In the genomic region with DNA sequence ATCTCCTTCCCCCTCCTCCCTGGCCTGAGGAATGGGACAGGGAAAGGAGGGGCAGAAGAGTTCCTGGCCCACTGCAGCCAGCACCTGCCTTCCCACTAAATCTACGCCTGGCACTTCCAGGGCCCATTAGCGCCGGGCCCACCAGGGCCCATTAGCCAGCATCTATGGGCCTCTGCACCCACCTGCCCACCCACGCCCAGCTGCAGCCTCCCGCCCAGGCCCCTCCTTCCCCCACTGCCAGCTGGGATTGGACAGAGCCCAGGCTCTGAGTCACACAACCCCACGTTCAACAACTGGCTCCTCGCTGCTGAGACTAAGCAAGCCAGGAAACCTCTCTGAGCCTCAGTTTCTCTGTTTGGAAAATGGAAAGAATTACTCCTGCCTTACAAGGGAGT, we compare ENCODE assay signal across 11 cellular contexts. TPM values are rescaled to one million over a fixed set of nuclear protein-coding genes. Genes with fewer than 3 reads are reported as not detected.
DNase-seq lines count a peak whose midpoint lies in the region; ATAC-seq and TF ChIP-seq lines count a peak whose summit lies in the region.
"Had no signal": no experiment of that assay in that cellular context is flagged by ENCODE, and none has a peak within 500 bp of the region (broad histone marks: within the 10 kb centered on the region; RNA-seq: fewer than 3 reads in every experiment).

No MANE protein-coding gene starts in this region.

- intact Hi-C loops in Right ventricle myocardium inferior (cut with DNase I), result no loop called here
- intact Hi-C loops in left ventricle myocardium inferior (cut with micrococcal nuclease), result no loop called here

- no peak for TF ChIP-seq CTCF in left ventricle myocardium inferior (IDR thresholded peaks at IDR 0.05; ENCODE audit: borderline replicate concordance)
- no peak for TF ChIP-seq CTCF in foreskin fibroblast (IDR thresholded peaks at IDR 0.05; ENCODE audit: low read depth, low read length)

- ATAC-seq in Right ventricle myocardium inferior (no peak), HG03439 (IDR thresholded peaks at IDR 0.05; ENCODE audit: unreplicated experiment) (no peak)

- H3K27ac ChIP-seq in left ventricle myocardium inferior (replicated peaks), result no peak overlapping the region

- peaks cover 97% of the 10 kb centered on the region for H3K27me3 ChIP-seq in left ventricle myocardium inferior (ENCODE audit: low read depth)

- peaks cover 8% of the 10 kb centered on the region for H3K4me1 ChIP-seq in left ventricle myocardium inferior

- H3K36me3 ChIP-seq in left ventricle myocardium inferior, result no peaks in the 10 kb centered on the region

- H3K4me3 ChIP-seq in left ventricle myocardium inferior (no peak overlapping the region), foreskin fibroblast (ENCODE audit: low read depth in 1 of 2, low read length in 2 of 2) (no peak overlapping the region)
- H3K4me3 ChIP-seq: GM23338 had no signal

- DNase-seq in Right ventricle myocardium inferior (ENCODE audit: missing footprints) (peak; percentile 40), left ventricle myocardium inferior (no peak), SW480 (ENCODE audit: low spot score) (peak; percentile 46), foreskin fibroblast (peak; percentile 62 to 84), HuH-7 (ENCODE audit: low spot score) (no peak), GF-D8 (lab: John Stamatoyannopoulos, UW) (no peak)
- DNase-seq in stimulated activated CD4-positive, alpha-beta T cell treated with anti-CD3 and anti-CD28 coated beads, Interleukin-4, amount 100 ng/mL, for 24 hours, result no peak
- DNase-seq: aorta had no signal

- H3K9me3 ChIP-seq in left ventricle myocardium inferior (replicated peaks), result no peaks in the 10 kb centered on the region

RNA-seq across cellular contexts. Expression of a gene that starts 48.7 kb away (rescaled TPM):
- 7.5 TPM for total RNA-seq in Right ventricle myocardium inferior
- 4.8 TPM for total RNA-seq in left ventricle myocardium inferior
- total RNA-seq: GM23338, neural crest cell had no signal

Comparison
In these comparisons a context has a peak if more than half of its experiments do, and no peak if none do; other contexts are left out.
1. DNase-seq: peak in Right ventricle myocardium inferior (single experiment), SW480 (single experiment) and foreskin fibroblast (2 of 2); none in left ventricle myocardium inferior (single experiment), HuH-7 (single experiment), GF-D8 (single experiment) and stimulated activated CD4-positive, alpha-beta T cell treated with anti-CD3 and anti-CD28 coated beads, Interleukin-4, amount 100 ng/mL, for 24 hours (single experiment).